23 cellular contexts compared by ENCODE assay signal in genomic region chr22:20044495-20045151, GRCh38. TPM values are rescaled to one million over a fixed set of nuclear protein-coding genes. Genes with fewer than 3 reads are reported as not detected.
A peak's percentile ranks its signal among the peaks of the same experiment; 100 is the strongest.
DNase-seq lines count a peak whose midpoint lies in the region; ATAC-seq, FAIRE-seq and TF ChIP-seq lines count a peak whose summit lies in the region.
"Had no signal": no experiment of that assay in that cellular context is flagged by ENCODE, and none has a peak within 500 bp of the region (broad histone marks: within the 10 kb centered on the region; RNA-seq: fewer than 3 reads in every experiment).

No MANE protein-coding gene starts in this region.

- peak overlapping the region; percentile 37 for H3K4ac ChIP-seq in neuronal stem cell (ENCODE audit: low read length)

- no peak overlapping the region for H2BK15ac ChIP-seq in neuronal stem cell (ENCODE audit: low read length)

- H3K27me3 ChIP-seq in right atrium auricular region (no peaks in the 10 kb centered on the region), neuronal stem cell (ENCODE audit: control insufficient read depth in 3 of 3, insufficient read depth in 3 of 3, low read depth in 1 of 3, low read length in 3 of 3) (no peaks in the 10 kb centered on the region)

- H2AFZ ChIP-seq in neuronal stem cell (ENCODE audit: low read length), result no peak overlapping the region

- H3K9me3 ChIP-seq in right atrium auricular region (no peaks in the 10 kb centered on the region), neuronal stem cell (replicated peaks in 1 of 2; ENCODE audit: control insufficient read depth in 2 of 2, insufficient read depth in 1 of 2, low read depth in 1 of 2, low read length in 2 of 2) (peaks cover 0 to 6% of the 10 kb centered on the region in 2 donors)

- peak overlapping the region; percentile 38 for H3K14ac ChIP-seq in neuronal stem cell (ENCODE audit: low read length)

- H3K4me1 ChIP-seq in right atrium auricular region, result no peaks in the 10 kb centered on the region
- H3K4me1 ChIP-seq in neuronal stem cell (ENCODE audit: control insufficient read depth in 2 of 2, insufficient read depth in 1 of 2, low read depth in 1 of 2, low read length in 2 of 2), result no peaks in the 10 kb centered on the region

- H3K4me3 ChIP-seq in right atrium auricular region (no peak overlapping the region), neuronal stem cell (ENCODE audit: low read length in 2 of 2) (no peak overlapping the region)

- WGBS in neuronal stem cell (ENCODE audit: extremely low coverage in 2 of 2, insufficient read length in 2 of 2, insufficient replicate concordance in 1 of 2), 2 donors, result no CpG with 5 or more reads among the region's 10 CpGs

- peak overlapping the region; percentile 85 for H3K23ac ChIP-seq in neuronal stem cell (ENCODE audit: low read depth, low read length, poor library complexity)

- H4K8ac ChIP-seq in neuronal stem cell (ENCODE audit: low read depth, low read length), result no peak overlapping the region

- H3K79me1 ChIP-seq in neuronal stem cell (ENCODE audit: low read depth, low read length), result no peaks in the 10 kb centered on the region

- intact Hi-C loops in Right ventricle myocardium superior (cut with DNase I), result no loop called here
- intact Hi-C loops in left ventricle myocardium superior (cut with micrococcal nuclease), result no loop called here

- H3K9ac ChIP-seq in neuronal stem cell (ENCODE audit: low read depth, low read length, poor library complexity), result no peak overlapping the region

- H2BK12ac ChIP-seq in neuronal stem cell (ENCODE audit: low read length), result peak overlapping the region; percentile 73

- H2BK120ac ChIP-seq in neuronal stem cell (ENCODE audit: low read depth, low read length), result no peak overlapping the region

- H3K18ac ChIP-seq in neuronal stem cell (ENCODE audit: low read length), result no peak overlapping the region

- H3K4me2 ChIP-seq in neuronal stem cell (ENCODE audit: insufficient read depth, low read length, poor library complexity, severe bottlenecking), result no peak overlapping the region

- peak; percentile 40 for FAIRE-seq in urothelium cell line (lab: Jason Lieb, UNC)
- FAIRE-seq: GM18507, GM19239, H1, RCC 7860 had no signal

- peak; percentile 16 for ATAC-seq in Right ventricle myocardium superior (ENCODE audit: poor library complexity)
- peak; percentile 56 for ATAC-seq in left ventricle myocardium superior
- ATAC-seq: CD8-positive, alpha-beta T cell; HCT116 had no signal

- TF ChIP-seq CTCF in right atrium auricular region (IDR thresholded peaks at IDR 0.05), result no peak

- H2AK5ac ChIP-seq in neuronal stem cell (ENCODE audit: low read depth, low read length), result peak overlapping the region; percentile 35

- H3K27ac ChIP-seq in right atrium auricular region (no peak overlapping the region), neuronal stem cell (replicated peaks; ENCODE audit: low read length) (no peak overlapping the region)
- H3K27ac ChIP-seq: HL-60 had no signal

- H3K36me3 ChIP-seq in right atrium auricular region, result peaks cover 62% of the 10 kb centered on the region
- H3K36me3 ChIP-seq in neuronal stem cell (replicated peaks in 1 of 2; ENCODE audit: control insufficient read depth in 2 of 2, insufficient read depth in 2 of 2, low read length in 2 of 2), result peaks cover 2 to 14% of the 10 kb centered on the region in 2 donors

- no peak overlapping the region for H2BK5ac ChIP-seq in neuronal stem cell (ENCODE audit: low read length)

- no peak overlapping the region for H4K91ac ChIP-seq in neuronal stem cell (ENCODE audit: low read depth, low read length, poor library complexity)

- DNase-seq in Right ventricle myocardium superior (no peak), right atrium auricular region (ENCODE audit: low spot score) (no peak), left ventricle myocardium superior (no peak), neuronal stem cell (ENCODE audit: low spot score) (no peak), urothelium cell line (ENCODE audit: low spot score) (no peak), HPDE6-E6E7 (ENCODE audit: extremely low spot score) (no peak), DMS 273 (lab: John Stamatoyannopoulos, UW; ENCODE audit: unreplicated experiment) (no peak)
- DNase-seq: Calu3; CD8-positive, alpha-beta T cell; GDM1; KG1; NCI-H1092; NCI-H1436; NCI-H187 treated with DMSO at 0.1 percent for 48 hours; NCI-H510A; NCI-H748 treated with DMSO at 0.1 percent for 48 hours; OCI-M1 had no signal

RNA-seq across cellular contexts. Expression of gene TANGO2, which starts 23.7 kb away (rescaled TPM):
- total RNA-seq in Right ventricle myocardium superior, result 62.3 TPM
- total RNA-seq in right atrium auricular region, result 100 to 1,000 TPM in 1 of 2 donors, 10 to 100 TPM in 1; 95.2 to 101 TPM
- total RNA-seq in left ventricle myocardium superior, result 71.5 TPM
- 4.9 TPM for polyA plus RNA-seq in neuronal stem cell (2013, experiment 1 of 2)
- polyA plus RNA-seq in neuronal stem cell (2013, experiment 2 of 2), result 4.2 TPM

RNA-seq across cellular contexts. Expression of gene ARVCF, which starts 28.0 kb away (rescaled TPM):
- 31.4 TPM for total RNA-seq in Right ventricle myocardium superior
- 10 to 100 TPM; 16.7 to 35.8 TPM for total RNA-seq in right atrium auricular region
- 26.8 TPM for total RNA-seq in left ventricle myocardium superior
- 35.3 TPM for polyA plus RNA-seq in neuronal stem cell (2013, experiment 1 of 2)
- 32.4 TPM for polyA plus RNA-seq in neuronal stem cell (2013, experiment 2 of 2)

RNA-seq across cellular contexts. Expression of gene DGCR8, which starts 35.4 kb away (rescaled TPM):
- total RNA-seq in Right ventricle myocardium superior (15.4 TPM), right atrium auricular region (10 to 100 TPM in 1 of 2 donors, 1 to 10 TPM in 1; 8.3 to 12.1 TPM), left ventricle myocardium superior (17.7 TPM)
- 16.3 TPM for polyA plus RNA-seq in neuronal stem cell (2013, experiment 1 of 2)
- polyA plus RNA-seq in neuronal stem cell (2013, experiment 2 of 2), result 16.3 TPM
